ENCODE assay signal across 20 cellular contexts in genomic region chrX:21659320-21659719, GRCh38. TPM values are rescaled to one million over a fixed set of nuclear protein-coding genes. Genes with fewer than 3 reads are reported as not detected.
DNase-seq lines count a peak whose midpoint lies in the region; ATAC-seq and TF ChIP-seq lines count a peak whose summit lies in the region.
"Had no signal": no experiment of that assay in that cellular context is flagged by ENCODE, and none has a peak within 500 bp of the region (broad histone marks: within the 10 kb centered on the region; RNA-seq: fewer than 3 reads in every experiment).

No MANE protein-coding gene starts in this region.

- WGBS in heart right ventricle, 2 donors = 59 to 82% methylated on average over 3 of the region's 3 CpGs
- WGBS in lower leg skin, 2 donors = 65 to 78% methylated on average over 3 of the region's 3 CpGs

- peaks cover 16% of the 10 kb centered on the region for H3K27me3 Mint-ChIP-seq in T-helper 17 cell
- peaks cover 8% of the 10 kb centered on the region for H3K27me3 Mint-ChIP-seq in stimulated activated naive CD8-positive, alpha-beta T cell treated with anti-CD3 and anti-CD28 coated beads, Interleukin-15, amount 100 ng/mL, for 72 hours
- H3K27me3 Mint-ChIP-seq: central memory CD8-positive, alpha-beta T cell; progenitor cell of endocrine pancreas had no signal

- intact Hi-C loops in heart right ventricle (cut with DNase I) (no loop called here), Right ventricle myocardium inferior (cut with DNase I) (no loop called here), lower leg skin (cut with DNase I; ENCODE audit: low total_unique reads) (no loop called here)

- H3K4me1 ChIP-seq in heart right ventricle (peaks cover 0 to 3% (median 0%) of the 10 kb centered on the region in 9 donors), duodenal mucosa (ENCODE audit: control insufficient read depth in 1 of 2, insufficient read depth in 2 of 2, low read length in 2 of 2) (no peaks in the 10 kb centered on the region)

- H3K9me3 ChIP-seq in heart right ventricle = peaks cover 0 to 6% (median 0%) of the 10 kb centered on the region in 11 donors
- no peaks in the 10 kb centered on the region for H3K9me3 ChIP-seq in T-helper 17 cell (ENCODE audit: control insufficient read depth, low read length, poor library complexity, severe bottlenecking)
- no peaks in the 10 kb centered on the region for H3K9me3 ChIP-seq in duodenal mucosa (ENCODE audit: control insufficient read depth in 1 of 2, low read length in 2 of 2)
- H3K9me3 ChIP-seq: thoracic aorta had no signal

- H3K27ac Mint-ChIP-seq in T-helper 17 cell = no peak overlapping the region
- H3K27ac Mint-ChIP-seq in stimulated activated naive CD8-positive, alpha-beta T cell treated with anti-CD3 and anti-CD28 coated beads, Interleukin-15, amount 100 ng/mL, for 72 hours = no peak overlapping the region
- H3K27ac Mint-ChIP-seq: progenitor cell of endocrine pancreas had no signal

- H3K27ac ChIP-seq in heart right ventricle (peak overlapping the region in 4 of 10 donors; percentile 70 to 81 (median 80)), duodenal mucosa (ENCODE audit: low read depth, low read length) (no peak overlapping the region)
- H3K27ac ChIP-seq: hepatocyte, KMS-11, thoracic aorta had no signal

- peak overlapping the region in 7 of 10 donors; percentile 26 to 54 (median 49) for H3K4me3 ChIP-seq in heart right ventricle
- H3K4me3 ChIP-seq in duodenal mucosa (ENCODE audit: low read depth in 1 of 2, low read length in 2 of 2) = peak overlapping the region; percentile 60 to 67
- H3K4me3 ChIP-seq in lower leg skin (ENCODE audit: low read depth, poor library complexity, severe bottlenecking) = no peak overlapping the region
- H3K4me3 ChIP-seq: hepatocyte, smooth muscle cell, thoracic aorta had no signal

- H3K36me3 ChIP-seq in heart right ventricle = no peaks in the 10 kb centered on the region
- H3K36me3 ChIP-seq in duodenal mucosa (ENCODE audit: control insufficient read depth in 1 of 2, insufficient read depth in 2 of 2, low read length in 2 of 2) = no peaks in the 10 kb centered on the region
- H3K36me3 ChIP-seq: thoracic aorta had no signal

- no peaks in the 10 kb centered on the region for H3K9me3 Mint-ChIP-seq in stimulated activated naive CD8-positive, alpha-beta T cell treated with anti-CD3 and anti-CD28 coated beads, Interleukin-15, amount 100 ng/mL, for 72 hours
- H3K9me3 Mint-ChIP-seq: central memory CD8-positive, alpha-beta T cell had no signal

- peaks cover 2% of the 10 kb centered on the region for H3K4me1 Mint-ChIP-seq in T-helper 17 cell
- peaks cover 12% of the 10 kb centered on the region for H3K4me1 Mint-ChIP-seq in stimulated activated naive CD8-positive, alpha-beta T cell treated with anti-CD3 and anti-CD28 coated beads, Interleukin-15, amount 100 ng/mL, for 72 hours
- H3K4me1 Mint-ChIP-seq: central memory CD8-positive, alpha-beta T cell had no signal

- ATAC-seq in heart right ventricle (no peak), Right ventricle myocardium inferior (no peak), T-helper 17 cell (no peak)
- ATAC-seq in stimulated activated naive CD8-positive, alpha-beta T cell treated with anti-CD3 and anti-CD28 coated beads, Interleukin-15, amount 100 ng/mL, for 72 hours = no peak
- ATAC-seq: HCT116 had no signal

- peak overlapping the region in 1 of 2 donors; percentile 65 for H3K9ac ChIP-seq in duodenal mucosa (ENCODE audit: low read depth in 1 of 2, low read length in 2 of 2)
- H3K9ac ChIP-seq: KMS-11 had no signal

- H3K4me3 Mint-ChIP-seq in T-helper 17 cell = peak overlapping the region; percentile 74
- peak overlapping the region; percentile 64 to 65 for H3K4me3 Mint-ChIP-seq in stimulated activated naive CD8-positive, alpha-beta T cell treated with anti-CD3 and anti-CD28 coated beads, Interleukin-15, amount 100 ng/mL, for 72 hours
- H3K4me3 Mint-ChIP-seq: central memory CD8-positive, alpha-beta T cell; nephron had no signal

- TF ChIP-seq CTCF in heart right ventricle (IDR thresholded peaks at IDR 0.05) (no peak), lower leg skin (IDR thresholded peaks at IDR 0.05) (no peak)

- peaks cover 3% of the 10 kb centered on the region for H3K36me3 Mint-ChIP-seq in T-helper 17 cell (ENCODE audit: low read depth)

- DNase-seq in heart right ventricle = no peak
- no peak for DNase-seq in Right ventricle myocardium inferior (ENCODE audit: missing footprints)
- DNase-seq in T-helper 17 cell = no peak
- DNase-seq in stimulated activated naive CD8-positive, alpha-beta T cell treated with anti-CD3 and anti-CD28 coated beads, Interleukin-15, amount 100 ng/mL, for 72 hours = no peak
- no peak for DNase-seq in NCI-H2029 (lab: John Stamatoyannopoulos, UW)
- no peak for DNase-seq in stimulated activated CD4-positive, alpha-beta T cell treated with anti-CD3 and anti-CD28 coated beads, Interleukin-2, amount 100 ng/mL, for 48 hours
- no peak for DNase-seq in lower leg skin (ENCODE audit: low spot score in 2 of 2)
- DNase-seq: AML-193, islet precursor cell, NCI-H1930, NCI-H524 treated with DMSO at 0.1 percent for 48 hours had no signal

- H3K27me3 ChIP-seq in heart right ventricle = peaks cover 0 to 67% (median 7%) of the 10 kb centered on the region in 7 donors
- no peaks in the 10 kb centered on the region for H3K27me3 ChIP-seq in duodenal mucosa (ENCODE audit: control insufficient read depth in 1 of 2, insufficient read depth in 2 of 2, low read length in 2 of 2)
- H3K27me3 ChIP-seq: hepatocyte had no signal

- TF ChIP-seq POLR2A in lower leg skin (IDR thresholded peaks at IDR 0.05) = no peak

RNA-seq across cellular contexts. Expression of gene KLHL34, which starts 1.2 kb away (rescaled TPM):
- total RNA-seq in heart right ventricle (10 to 100 TPM in 4 of 10 donors, 1 to 10 TPM in 6; 2.3 to 17.5 (median 7.4) TPM), Right ventricle myocardium inferior (3.8 TPM), T-helper 17 cell (under 1 TPM; 0.50 to 0.73 TPM), lower leg skin (under 1 TPM; 0.23 to 0.59 (median 0.37) TPM)
- polyA plus RNA-seq in heart right ventricle = 1 to 10 TPM; 1.1 to 1.8 TPM
- total RNA-seq: hepatocyte, progenitor cell of endocrine pancreas, smooth muscle cell, thoracic aorta had no signal
- polyA plus RNA-seq: hepatocyte, smooth muscle cell had no signal
